1 cellular context compared by ENCODE assay signal in genomic region chr17:58335779-58336455, GRCh38.
TF ChIP-seq lines count a peak whose summit lies in the region.

No MANE protein-coding gene starts in this region.

TF ChIP-seq in HepG2, 621 proteins besides CTCF, POLR2A, EP300 and RAD21 (continued from another document and continues in another):
- TF ChIP-seq ZFP90 (CRISPR knock-in tag; IDR thresholded peaks at IDR 0.05; ENCODE audit: borderline replicate concordance) (0 out of 2 replicates have a peak, but pooled peaks have one; percentile 18), SMARCC2 (IDR thresholded peaks at IDR 0.05) (no peak), ETS1 (CRISPR knock-in tag; IDR thresholded peaks at IDR 0.05) (no peak), SMYD3 (CRISPR knock-in tag; IDR thresholded peaks at IDR 0.05) (no peak), MAFG (CRISPR knock-in tag; IDR thresholded peaks at IDR 0.05) (no peak), AGO1 (IDR thresholded peaks at IDR 0.05; ENCODE audit: low read depth, low read length, poor library complexity, severe bottlenecking) (no peak), ZNF644 (CRISPR knock-in tag; IDR thresholded peaks at IDR 0.05; ENCODE audit: low read depth) (peak; percentile 66; the same call in 1 of the 2 replicates), MIER2 (CRISPR knock-in tag; IDR thresholded peaks at IDR 0.05) (no peak), KLF13 (CRISPR knock-in tag; IDR thresholded peaks at IDR 0.05) (no peak), SMAD1 (CRISPR knock-in tag; IDR thresholded peaks at IDR 0.05; ENCODE audit: borderline replicate concordance, low read depth) (no peak), HBP1 (CRISPR knock-in tag; IDR thresholded peaks at IDR 0.05; ENCODE audit: low read depth) (no peak), ZNF503 (CRISPR knock-in tag; IDR thresholded peaks at IDR 0.05) (no peak), MAF1 (CRISPR knock-in tag; IDR thresholded peaks at IDR 0.05; ENCODE audit: borderline replicate concordance) (no peak), DRAP1 (CRISPR knock-in tag; IDR thresholded peaks at IDR 0.05) (peak; percentile 35; the same call in 1 of the 2 replicates), DR1 (CRISPR knock-in tag; IDR thresholded peaks at IDR 0.05) (no peak), LCORL (IDR thresholded peaks at IDR 0.05) (no peak), LCORL (CRISPR knock-in tag; IDR thresholded peaks at IDR 0.05) (no peak), ZNF292 (CRISPR knock-in tag; IDR thresholded peaks at IDR 0.05; ENCODE audit: borderline replicate concordance, low read depth) (no peak), KLF16 (CRISPR knock-in tag; IDR thresholded peaks at IDR 0.05) (0 out of 4 replicates have a peak, but pooled peaks of 1 of the 2 experiments have one; percentile 36), ZNF816 (CRISPR knock-in tag; IDR thresholded peaks at IDR 0.05; ENCODE audit: borderline replicate concordance) (no peak), ZNF382 (CRISPR knock-in tag; IDR thresholded peaks at IDR 0.05; ENCODE audit: borderline replicate concordance) (no peak), FOXA1 (IDR thresholded peaks at IDR 0.05) (no peak), FOXA1 (CRISPR knock-in tag; IDR thresholded peaks at IDR 0.05) (no peak), ZFP82 (CRISPR knock-in tag; IDR thresholded peaks at IDR 0.05; ENCODE audit: borderline replicate concordance) (no peak), RBM22 (optimal IDR thresholded peaks at IDR 0.05; ENCODE audit: low read length) (no peak), ZFP41 (CRISPR knock-in tag; IDR thresholded peaks at IDR 0.05; ENCODE audit: borderline replicate concordance) (peak; percentile 18; the same call in 1 of the 2 replicates), ZNF672 (CRISPR knock-in tag; IDR thresholded peaks at IDR 0.05) (no peak), TSC22D2 (CRISPR knock-in tag; IDR thresholded peaks at IDR 0.05; ENCODE audit: borderline replicate concordance) (no peak), SP5 (CRISPR knock-in tag; IDR thresholded peaks at IDR 0.05; ENCODE audit: borderline replicate concordance, low read depth) (peak; percentile 54), HMG20A (CRISPR knock-in tag; IDR thresholded peaks at IDR 0.05; ENCODE audit: borderline replicate concordance) (0 out of 2 replicates have a peak, but pooled peaks have one; percentile 10), TAF1 (CRISPR knock-in tag; IDR thresholded peaks at IDR 0.05) (no peak), ZNF124 (CRISPR knock-in tag; IDR thresholded peaks at IDR 0.05) (no peak), ZNF670 (CRISPR knock-in tag; IDR thresholded peaks at IDR 0.05; ENCODE audit: borderline replicate concordance) (no peak), NFKB2 (CRISPR knock-in tag; IDR thresholded peaks at IDR 0.05; ENCODE audit: borderline replicate concordance) (0 out of 2 replicates have a peak, but pooled peaks have one; percentile 33), ZNF138 (CRISPR knock-in tag; IDR thresholded peaks at IDR 0.05; ENCODE audit: low read depth) (no peak), KAT8 (CRISPR knock-in tag; IDR thresholded peaks at IDR 0.05) (peak; percentile 73)
- TF ChIP-seq, protein P1, sequence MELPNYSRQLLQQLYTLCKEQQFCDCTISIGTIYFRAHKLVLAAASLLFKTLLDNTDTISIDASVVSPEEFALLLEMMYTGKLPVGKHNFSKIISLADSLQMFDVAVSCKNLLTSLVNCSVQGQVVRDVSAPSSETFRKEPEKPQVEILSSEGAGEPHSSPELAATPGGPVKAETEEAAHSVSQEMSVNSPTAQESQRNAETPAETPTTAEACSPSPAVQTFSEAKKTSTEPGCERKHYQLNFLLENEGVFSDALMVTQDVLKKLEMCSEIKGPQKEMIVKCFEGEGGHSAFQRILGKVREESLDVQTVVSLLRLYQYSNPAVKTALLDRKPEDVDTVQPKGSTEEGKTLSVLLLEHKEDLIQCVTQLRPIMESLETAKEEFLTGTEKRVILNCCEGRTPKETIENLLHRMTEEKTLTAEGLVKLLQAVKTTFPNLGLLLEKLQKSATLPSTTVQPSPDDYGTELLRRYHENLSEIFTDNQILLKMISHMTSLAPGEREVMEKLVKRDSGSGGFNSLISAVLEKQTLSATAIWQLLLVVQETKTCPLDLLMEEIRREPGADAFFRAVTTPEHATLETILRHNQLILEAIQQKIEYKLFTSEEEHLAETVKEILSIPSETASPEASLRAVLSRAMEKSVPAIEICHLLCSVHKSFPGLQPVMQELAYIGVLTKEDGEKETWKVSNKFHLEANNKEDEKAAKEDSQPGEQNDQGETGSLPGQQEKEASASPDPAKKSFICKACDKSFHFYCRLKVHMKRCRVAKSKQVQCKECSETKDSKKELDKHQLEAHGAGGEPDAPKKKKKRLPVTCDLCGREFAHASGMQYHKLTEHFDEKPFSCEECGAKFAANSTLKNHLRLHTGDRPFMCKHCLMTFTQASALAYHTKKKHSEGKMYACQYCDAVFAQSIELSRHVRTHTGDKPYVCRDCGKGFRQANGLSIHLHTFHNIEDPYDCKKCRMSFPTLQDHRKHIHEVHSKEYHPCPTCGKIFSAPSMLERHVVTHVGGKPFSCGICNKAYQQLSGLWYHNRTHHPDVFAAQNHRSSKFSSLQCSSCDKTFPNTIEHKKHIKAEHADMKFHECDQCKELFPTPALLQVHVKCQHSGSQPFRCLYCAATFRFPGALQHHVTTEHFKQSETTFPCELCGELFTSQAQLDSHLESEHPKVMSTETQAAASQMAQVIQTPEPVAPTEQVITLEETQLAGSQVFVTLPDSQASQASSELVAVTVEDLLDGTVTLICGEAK (IDR thresholded peaks at IDR 0.05): no peak
- TF ChIP-seq, protein P1 (CRISPR knock-in tag; IDR thresholded peaks at IDR 0.05): no peak
- TF ChIP-seq, protein P2, sequence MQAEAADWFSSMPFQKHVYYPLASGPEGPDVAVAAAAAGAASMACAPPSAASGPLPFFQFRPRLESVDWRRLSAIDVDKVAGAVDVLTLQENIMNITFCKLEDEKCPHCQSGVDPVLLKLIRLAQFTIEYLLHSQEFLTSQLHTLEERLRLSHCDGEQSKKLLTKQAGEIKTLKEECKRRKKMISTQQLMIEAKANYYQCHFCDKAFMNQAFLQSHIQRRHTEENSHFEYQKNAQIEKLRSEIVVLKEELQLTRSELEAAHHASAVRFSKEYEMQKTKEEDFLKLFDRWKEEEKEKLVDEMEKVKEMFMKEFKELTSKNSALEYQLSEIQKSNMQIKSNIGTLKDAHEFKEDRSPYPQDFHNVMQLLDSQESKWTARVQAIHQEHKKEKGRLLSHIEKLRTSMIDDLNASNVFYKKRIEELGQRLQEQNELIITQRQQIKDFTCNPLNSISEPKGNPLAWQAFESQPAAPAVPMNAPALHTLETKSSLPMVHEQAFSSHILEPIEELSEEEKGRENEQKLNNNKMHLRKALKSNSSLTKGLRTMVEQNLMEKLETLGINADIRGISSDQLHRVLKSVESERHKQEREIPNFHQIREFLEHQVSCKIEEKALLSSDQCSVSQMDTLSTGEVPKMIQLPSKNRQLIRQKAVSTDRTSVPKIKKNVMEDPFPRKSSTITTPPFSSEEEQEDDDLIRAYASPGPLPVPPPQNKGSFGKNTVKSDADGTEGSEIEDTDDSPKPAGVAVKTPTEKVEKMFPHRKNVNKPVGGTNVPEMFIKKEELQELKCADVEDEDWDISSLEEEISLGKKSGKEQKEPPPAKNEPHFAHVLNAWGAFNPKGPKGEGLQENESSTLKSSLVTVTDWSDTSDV (CRISPR knock-in tag; IDR thresholded peaks at IDR 0.05): no peak
- TF ChIP-seq, protein P3, sequence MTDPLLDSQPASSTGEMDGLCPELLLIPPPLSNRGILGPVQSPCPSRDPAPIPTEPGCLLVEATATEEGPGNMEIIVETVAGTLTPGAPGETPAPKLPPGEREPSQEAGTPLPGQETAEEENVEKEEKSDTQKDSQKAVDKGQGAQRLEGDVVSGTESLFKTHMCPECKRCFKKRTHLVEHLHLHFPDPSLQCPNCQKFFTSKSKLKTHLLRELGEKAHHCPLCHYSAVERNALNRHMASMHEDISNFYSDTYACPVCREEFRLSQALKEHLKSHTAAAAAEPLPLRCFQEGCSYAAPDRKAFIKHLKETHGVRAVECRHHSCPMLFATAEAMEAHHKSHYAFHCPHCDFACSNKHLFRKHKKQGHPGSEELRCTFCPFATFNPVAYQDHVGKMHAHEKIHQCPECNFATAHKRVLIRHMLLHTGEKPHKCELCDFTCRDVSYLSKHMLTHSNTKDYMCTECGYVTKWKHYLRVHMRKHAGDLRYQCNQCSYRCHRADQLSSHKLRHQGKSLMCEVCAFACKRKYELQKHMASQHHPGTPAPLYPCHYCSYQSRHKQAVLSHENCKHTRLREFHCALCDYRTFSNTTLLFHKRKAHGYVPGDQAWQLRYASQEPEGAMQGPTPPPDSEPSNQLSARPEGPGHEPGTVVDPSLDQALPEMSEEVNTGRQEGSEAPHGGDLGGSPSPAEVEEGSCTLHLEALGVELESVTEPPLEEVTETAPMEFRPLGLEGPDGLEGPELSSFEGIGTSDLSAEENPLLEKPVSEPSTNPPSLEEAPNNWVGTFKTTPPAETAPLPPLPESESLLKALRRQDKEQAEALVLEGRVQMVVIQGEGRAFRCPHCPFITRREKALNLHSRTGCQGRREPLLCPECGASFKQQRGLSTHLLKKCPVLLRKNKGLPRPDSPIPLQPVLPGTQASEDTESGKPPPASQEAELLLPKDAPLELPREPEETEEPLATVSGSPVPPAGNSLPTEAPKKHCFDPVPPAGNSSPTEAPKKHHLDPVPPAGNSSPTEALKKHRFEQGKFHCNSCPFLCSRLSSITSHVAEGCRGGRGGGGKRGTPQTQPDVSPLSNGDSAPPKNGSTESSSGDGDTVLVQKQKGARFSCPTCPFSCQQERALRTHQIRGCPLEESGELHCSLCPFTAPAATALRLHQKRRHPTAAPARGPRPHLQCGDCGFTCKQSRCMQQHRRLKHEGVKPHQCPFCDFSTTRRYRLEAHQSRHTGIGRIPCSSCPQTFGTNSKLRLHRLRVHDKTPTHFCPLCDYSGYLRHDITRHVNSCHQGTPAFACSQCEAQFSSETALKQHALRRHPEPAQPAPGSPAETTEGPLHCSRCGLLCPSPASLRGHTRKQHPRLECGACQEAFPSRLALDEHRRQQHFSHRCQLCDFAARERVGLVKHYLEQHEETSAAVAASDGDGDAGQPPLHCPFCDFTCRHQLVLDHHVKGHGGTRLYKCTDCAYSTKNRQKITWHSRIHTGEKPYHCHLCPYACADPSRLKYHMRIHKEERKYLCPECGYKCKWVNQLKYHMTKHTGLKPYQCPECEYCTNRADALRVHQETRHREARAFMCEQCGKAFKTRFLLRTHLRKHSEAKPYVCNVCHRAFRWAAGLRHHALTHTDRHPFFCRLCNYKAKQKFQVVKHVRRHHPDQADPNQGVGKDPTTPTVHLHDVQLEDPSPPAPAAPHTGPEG (CRISPR knock-in tag; IDR thresholded peaks at IDR 0.05): 0 out of 2 replicates have a peak, but pooled peaks have one; percentile 53
